8 cellular contexts compared by ENCODE assay signal in the genomic region with DNA sequence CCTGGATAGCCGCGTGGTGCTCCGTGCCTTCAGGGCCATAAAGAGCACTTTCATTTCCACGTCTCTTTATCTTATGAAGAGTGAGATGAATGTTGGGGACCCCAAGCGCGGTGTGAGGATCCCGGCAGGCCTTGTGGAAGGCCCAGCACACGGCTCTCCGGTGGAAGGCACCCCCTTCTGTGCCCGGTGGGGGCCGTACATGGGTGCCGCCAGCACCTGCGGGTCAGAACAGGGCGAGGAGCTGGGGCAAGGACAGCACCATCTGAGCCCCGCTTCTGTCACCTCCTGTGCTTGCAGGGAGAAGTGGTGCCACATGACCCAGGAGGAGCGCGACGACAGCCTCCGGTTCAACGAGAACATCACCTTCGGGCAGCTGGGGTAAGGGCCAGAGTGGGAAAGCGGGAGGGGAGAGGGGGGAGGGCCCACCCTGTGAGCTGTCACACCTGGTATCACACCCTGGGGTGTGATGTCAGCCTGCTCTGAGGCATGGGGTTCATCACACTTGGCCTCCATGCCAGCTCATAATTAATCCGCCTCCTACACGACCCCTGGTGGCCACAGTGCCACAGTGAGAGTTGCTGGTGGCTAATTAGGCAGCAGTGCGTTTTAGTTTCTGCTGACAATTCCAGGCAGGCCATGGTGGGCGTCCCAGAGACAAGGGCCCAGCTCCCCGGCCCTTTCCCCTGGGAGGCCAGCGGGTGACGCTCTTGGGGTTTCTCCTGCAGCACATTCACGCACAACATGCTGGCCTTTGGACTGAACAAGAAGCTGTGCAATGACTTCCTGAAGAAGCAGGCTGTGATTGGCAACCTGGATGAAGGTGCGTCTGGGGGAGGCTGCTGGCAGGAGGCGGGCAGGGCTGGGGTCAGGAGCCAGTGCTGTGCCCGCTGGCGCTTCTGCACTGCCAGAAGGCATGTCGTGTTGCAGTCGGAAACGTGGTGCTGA. TPM values are rescaled to one million over a fixed set of nuclear protein-coding genes. Genes with fewer than 3 reads are reported as not detected.
DNase-seq lines count a peak whose midpoint lies in the region; ATAC-seq and TF ChIP-seq lines count a peak whose summit lies in the region.

No MANE protein-coding gene starts in this region.

- peaks cover 7% of the 10 kb centered on the region for H3K9me3 Mint-ChIP-seq in glutamatergic neuron (ENCODE audit: unreplicated experiment)

- H3K4me3 Mint-ChIP-seq in glutamatergic neuron (ENCODE audit: unreplicated experiment), result no peak overlapping the region

- no peaks in the 10 kb centered on the region for H3K36me3 Mint-ChIP-seq in glutamatergic neuron (ENCODE audit: unreplicated experiment)

- peaks cover 4% of the 10 kb centered on the region; the same call in 1 of the 2 replicates for H3K4me1 ChIP-seq in SJCRH30
- H3K4me1 ChIP-seq in psoas muscle, result no peaks in the 10 kb centered on the region

- H3K36me3 ChIP-seq in SJCRH30, result no peaks in the 10 kb centered on the region
- H3K36me3 ChIP-seq in psoas muscle (ENCODE audit: insufficient read depth in 1 of 2, low read depth in 1 of 2), result peaks cover 0 to 16% of the 10 kb centered on the region in 2 donors

- no peak overlapping the region for H3K27ac Mint-ChIP-seq in glutamatergic neuron (ENCODE audit: unreplicated experiment)

- H3K4me1 Mint-ChIP-seq in glutamatergic neuron (ENCODE audit: low read depth, unreplicated experiment), result peaks cover 47% of the 10 kb centered on the region

- H3K9me3 ChIP-seq in SJCRH30 (replicated peaks), result no peaks in the 10 kb centered on the region
- H3K9me3 ChIP-seq in psoas muscle, result no peaks in the 10 kb centered on the region

- H3K27me3 Mint-ChIP-seq in glutamatergic neuron (ENCODE audit: unreplicated experiment), result peaks cover 12% of the 10 kb centered on the region

- intact Hi-C loops in psoas muscle (cut with DNase I), result loop anchor here in 1 of 2 donors (10.0 kb wide), 1 partner anchor 102 kb away; no protein-coding TSS in a partner anchor

- H3K27me3 ChIP-seq in SJCRH30, result no peaks in the 10 kb centered on the region
- H3K27me3 ChIP-seq in psoas muscle (ENCODE audit: insufficient read depth in 3 of 3, low read length in 2 of 3), result no peaks in the 10 kb centered on the region

- DNase-seq in GM10266 (ENCODE audit: extremely low spot score), result peak; percentile 90
- DNase-seq in HT-29 (ENCODE audit: low spot score), result peak; percentile 84
- peak; percentile 56 to 74 for DNase-seq in SJCRH30
- DNase-seq in activated gamma-delta T cell treated with anti-CD3 and anti-CD28 coated beads, Interleukin-2, amount 50 U/mL, for 16 hours (ENCODE audit: low read depth), result peak; percentile 61
- DNase-seq in glutamatergic neuron, result peak; percentile 74
- peak; percentile 75 to 81 for DNase-seq in psoas muscle

- H3K4me3 ChIP-seq in SJCRH30, result no peak overlapping the region
- H3K4me3 ChIP-seq in psoas muscle, result no peak overlapping the region

- TF ChIP-seq CTCF in GM10266 (IDR thresholded peaks at IDR 0.05; ENCODE audit: control insufficient read depth, insufficient read depth, low read depth, missing control alignments) (peak; percentile 93), glutamatergic neuron (IDR thresholded peaks at IDR 0.05; ENCODE audit: partially characterized antibody, unreplicated experiment) (peak; percentile 65), psoas muscle (IDR thresholded peaks at IDR 0.05) (peak; percentile 56)

- WGBS in psoas muscle, 3 donors, result 78 to 85% (median 85%) methylated on average over 33 to 37 of the region's 37 CpGs

- no peak overlapping the region for H3K27ac ChIP-seq in SJCRH30
- no peak overlapping the region for H3K27ac ChIP-seq in psoas muscle

- ATAC-seq in psoas muscle (peak; percentile 49 to 76 (median 72)), GM19035 (IDR thresholded peaks at IDR 0.05; ENCODE audit: unreplicated experiment) (no peak), HG02981 (IDR thresholded peaks at IDR 0.05; ENCODE audit: unreplicated experiment) (no peak)

RNA-seq across cellular contexts. Expression of a gene that starts 25.7 kb away (rescaled TPM):
- total RNA-seq in HT-29 (2014; rRNA removed; shearing (Covaris generic)), result not detected in 2 replicates
- 0.04 and 0.41 TPM in 2 replicates for total RNA-seq in SJCRH30 (2014; rRNA removed; shearing (Covaris generic))
- total RNA-seq in glutamatergic neuron (ENCODE audit: unreplicated experiment) (not detected), psoas muscle (under 1 TPM in 1 of 4 donors, not detected in 3; 0.36 TPM)
- not detected for polyA plus RNA-seq in psoas muscle

RNA-seq across cellular contexts. Expression of a gene that starts 59.0 kb away (rescaled TPM):
- 0.91 and 1.2 TPM in 2 replicates for total RNA-seq in HT-29 (2014; rRNA removed; shearing (Covaris generic))
- total RNA-seq in SJCRH30 (2014; rRNA removed; shearing (Covaris generic)), result 1.3 and 2.4 TPM in 2 replicates
- 56.1 TPM for total RNA-seq in glutamatergic neuron (ENCODE audit: unreplicated experiment)
- 10 to 100 TPM in 3 of 4 donors, 1 to 10 TPM in 1; 8.7 to 14.3 (median 13.3) TPM for total RNA-seq in psoas muscle
- 10 to 100 TPM in 1 of 3 donors, 1 to 10 TPM in 2; 3.6 to 18.2 (median 3.9) TPM for polyA plus RNA-seq in psoas muscle

Comparison
In these comparisons a context has a peak if more than half of its experiments do, and no peak if none do; other contexts are left out.
1. ATAC-seq: peak in psoas muscle (4 of 4); none in GM19035 (single experiment) and HG02981 (single experiment).
2. Peak in every context shown above with its lines, with median percentiles within 50 percentile points of each other: DNase-seq and CTCF ChIP-seq.